8 cellular contexts compared by ENCODE assay signal in the genomic region with DNA sequence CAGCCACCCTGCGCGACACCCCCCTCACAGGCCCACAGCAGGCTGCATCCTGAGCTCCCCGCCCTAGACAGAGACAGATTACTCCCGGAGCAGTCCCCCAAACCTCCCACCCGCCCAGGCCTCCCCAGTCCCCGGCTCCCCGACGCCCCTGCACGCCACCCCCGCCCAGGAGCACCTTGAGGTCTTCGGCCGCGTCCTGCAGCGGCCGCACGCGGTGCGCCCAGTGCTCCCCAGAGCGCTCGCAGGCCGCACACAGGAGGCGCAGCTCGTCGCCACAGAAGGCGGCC. TPM values are rescaled to one million over a fixed set of nuclear protein-coding genes. Genes with fewer than 3 reads are reported as not detected.
DNase-seq lines count a peak whose midpoint lies in the region; ATAC-seq and TF ChIP-seq lines count a peak whose summit lies in the region.

No MANE protein-coding gene starts in this region.

- H3K4me1 ChIP-seq in thyroid gland = peaks cover 27 to 31% of the 10 kb centered on the region in 2 donors

- no peak for TF ChIP-seq CTCF in thyroid gland (IDR thresholded peaks at IDR 0.05)

- H3K9me3 ChIP-seq in thyroid gland = no peaks in the 10 kb centered on the region

- intact Hi-C loops in thyroid gland (cut with DNase I) = loop anchor here (5.0 kb wide), 1 partner anchor 81 kb away; a partner anchor contains a TSS

- POLR2A ChIA-PET in activated naive CD8-positive, alpha-beta T cell treated with anti-CD3 and anti-CD28 coated beads, Interleukin-2, amount 10 ng/mL, durations not matched to agents 7 days and 5 days (lab: Charles Lee) = interaction anchor here (0.6 to 4.2 kb wide), 17 partner anchors 9 to 324 kb away, joined by 3 to 107 read pairs (median 5); a partner anchor contains a TSS

- peak overlapping the region; percentile 22 to 89 (median 85) for H3K4me3 ChIP-seq in thyroid gland (replicated peaks in 1 of 3)

- H3K4me3 Mint-ChIP-seq in activated naive CD8-positive, alpha-beta T cell treated with anti-CD3 and anti-CD28 coated beads, Interleukin-2, amount 10 ng/mL, durations not matched to agents 7 days and 5 days = peak overlapping the region; percentile 99

- H3K9me3 Mint-ChIP-seq in activated naive CD8-positive, alpha-beta T cell treated with anti-CD3 and anti-CD28 coated beads, Interleukin-2, amount 10 ng/mL, durations not matched to agents 7 days and 5 days = no peaks in the 10 kb centered on the region

- no peaks in the 10 kb centered on the region for H3K27me3 Mint-ChIP-seq in activated naive CD8-positive, alpha-beta T cell treated with anti-CD3 and anti-CD28 coated beads, Interleukin-2, amount 10 ng/mL, durations not matched to agents 7 days and 5 days

- peak; percentile 20 for ATAC-seq in HG03139 (IDR thresholded peaks at IDR 0.05; ENCODE audit: unreplicated experiment)
- peak; percentile 5 for ATAC-seq in activated naive CD8-positive, alpha-beta T cell treated with anti-CD3 and anti-CD28 coated beads, Interleukin-2, amount 10 ng/mL, durations not matched to agents 7 days and 5 days (ENCODE audit: low read depth)

- DNase-seq in activated CD4-positive, alpha-beta T cell treated with anti-CD3 and anti-CD28 coated beads for 48 hours = peak; percentile 22
- DNase-seq in activated CD4-positive, alpha-beta T cell treated with anti-CD3 and anti-CD28 coated beads, Interleukin-2, amount 50 U/mL, for 4 hours = no peak
- DNase-seq in activated naive CD8-positive, alpha-beta T cell treated with anti-CD3 and anti-CD28 coated beads, Interleukin-2, amount 10 ng/mL, durations not matched to agents 7 days and 5 days = no peak
- DNase-seq in thyroid gland (peak in 1 of 2 donors; percentile 14), H4 (ENCODE audit: low spot score) (no peak), GDM1 (lab: John Stamatoyannopoulos, UW) (no peak)

- H3K27ac ChIP-seq in layer of hippocampus (ENCODE audit: low read depth, low read length) (peak overlapping the region; percentile 57), thyroid gland (peak overlapping the region in 2 of 3 donors; percentile 45 to 67)

- H3K4me1 Mint-ChIP-seq in activated naive CD8-positive, alpha-beta T cell treated with anti-CD3 and anti-CD28 coated beads, Interleukin-2, amount 10 ng/mL, durations not matched to agents 7 days and 5 days = peaks cover 42% of the 10 kb centered on the region

- peaks cover 16% of the 10 kb centered on the region for H3K36me3 Mint-ChIP-seq in activated naive CD8-positive, alpha-beta T cell treated with anti-CD3 and anti-CD28 coated beads, Interleukin-2, amount 10 ng/mL, durations not matched to agents 7 days and 5 days

- peaks cover under 1 to 2% of the 10 kb centered on the region in 2 donors for H3K36me3 ChIP-seq in thyroid gland

- no peaks in the 10 kb centered on the region for H3K27me3 ChIP-seq in layer of hippocampus (ENCODE audit: control insufficient read depth, insufficient read depth, low read length)
- no peaks in the 10 kb centered on the region for H3K27me3 ChIP-seq in thyroid gland

- WGBS in thyroid gland, 2 donors = 0 to 1% methylated on average over 2 to 11 of the region's 25 CpGs

- peak overlapping the region; percentile 95 for H3K27ac Mint-ChIP-seq in activated naive CD8-positive, alpha-beta T cell treated with anti-CD3 and anti-CD28 coated beads, Interleukin-2, amount 10 ng/mL, durations not matched to agents 7 days and 5 days

- no peak for TF ChIP-seq POLR2A in thyroid gland (IDR thresholded peaks at IDR 0.05)

RNA-seq across cellular contexts. Expression of a gene that starts 0.7 kb away (rescaled TPM):
- 10 to 100 TPM; 66.6 to 73.2 TPM for total RNA-seq in activated naive CD8-positive, alpha-beta T cell treated with anti-CD3 and anti-CD28 coated beads, Interleukin-2, amount 10 ng/mL, durations not matched to agents 7 days and 5 days
- 10 to 100 TPM; 19.3 to 35.9 (median 24.7) TPM for total RNA-seq in thyroid gland
- 6.8 and 8.4 TPM in 2 replicates for total RNA-seq in H4 (2014; rRNA removed; shearing (Covaris generic))

RNA-seq across cellular contexts. Expression of a gene that starts 10.7 kb away (rescaled TPM):
- total RNA-seq in activated naive CD8-positive, alpha-beta T cell treated with anti-CD3 and anti-CD28 coated beads, Interleukin-2, amount 10 ng/mL, durations not matched to agents 7 days and 5 days = 1 to 10 TPM; 3.4 to 4.3 TPM
- total RNA-seq in thyroid gland = 1 to 10 TPM in 3 of 4 donors, not detected in 1; 1.3 to 2.8 (median 2.8) TPM
- total RNA-seq in H4 (2014; rRNA removed; shearing (Covaris generic)) = not detected in 2 replicates
